ENCODE assay signal across 3 cellular contexts in genomic region chr2:26994975-26995374, GRCh38.
"Had no signal": no experiment of that assay in that cellular context is flagged by ENCODE, and none has a peak within 500 bp of the region (broad histone marks: within the 10 kb centered on the region; RNA-seq: fewer than 3 reads in every experiment).

No MANE protein-coding gene starts in this region.

- H3K4me3 ChIP-seq: GM12878 had no signal

- DNase-seq: GDM1, GF-D8 had no signal

- ATAC-seq: GM12878 had no signal
